ENCODE assay signal across 12 cellular contexts in genomic region chr19:54095136-54095858, GRCh38. TPM values are rescaled to one million over a fixed set of nuclear protein-coding genes. Genes with fewer than 3 reads are reported as not detected.
A peak's percentile ranks its signal among the peaks of the same experiment; 100 is the strongest.
DNase-seq lines count a peak whose midpoint lies in the region; ATAC-seq and TF ChIP-seq lines count a peak whose summit lies in the region.
"Had no signal": no experiment of that assay in that cellular context is flagged by ENCODE, and none has a peak within 500 bp of the region (broad histone marks: within the 10 kb centered on the region; RNA-seq: fewer than 3 reads in every experiment).

No MANE protein-coding gene starts in this region.

- peak overlapping the region in 4 of 8 donors; percentile 4 to 72 (median 50) for H3K4me3 Mint-ChIP-seq in CD4-positive, alpha-beta memory T cell

- DNase-seq in CD4-positive, alpha-beta memory T cell, result no peak
- DNase-seq in Peyer's patch, result no peak
- no peak for DNase-seq in ovary
- no peak for DNase-seq in COR-L47 (lab: John Stamatoyannopoulos, UW)
- no peak for DNase-seq in NCI-H1105 (lab: John Stamatoyannopoulos, UW)
- DNase-seq in HCEC 1CT, result no peak
- DNase-seq: NCI-H1048 had no signal

- no peak for TF ChIP-seq POLR2A in Peyer's patch (IDR thresholded peaks at IDR 0.05)
- TF ChIP-seq POLR2A in ovary (IDR thresholded peaks at IDR 0.05), result no peak

- POLR2A ChIA-PET in CD4-positive, alpha-beta memory T cell (lab: Charles Lee; ENCODE audit: partially characterized antibody), result interaction anchor here (0.6 to 6.2 kb wide), 6 partner anchors 9 to 95 kb away, joined by 3 to 49 read pairs (median 4); partner anchors contain the start of genes CNOT3, LENG1, MBOAT7 and PRPF31

- H3K4me1 Mint-ChIP-seq in CD4-positive, alpha-beta memory T cell, result peaks cover 5 to 20% (median 9%) of the 10 kb centered on the region in 4 donors

- H3K27me3 ChIP-seq in CD4-positive, alpha-beta memory T cell (ENCODE audit: insufficient read depth, low read length), result no peaks in the 10 kb centered on the region
- H3K27me3 ChIP-seq in Peyer's patch, result no peaks in the 10 kb centered on the region
- no peaks in the 10 kb centered on the region for H3K27me3 ChIP-seq in esophagus (ENCODE audit: control insufficient read depth in 1 of 2, insufficient read depth in 2 of 2, low read length in 2 of 2)
- H3K27me3 ChIP-seq in ovary, result no peaks in the 10 kb centered on the region

- CTCF ChIA-PET in CD4-positive, alpha-beta memory T cell (lab: Charles Lee; ENCODE audit: partially characterized antibody), result interaction anchor here (0.8 to 1.0 kb wide), 6 partner anchors 9 to 254 kb away, joined by 3 to 5 read pairs (median 4); partner anchors contain the start of genes PRPF31 and TFPT

- H3K9me3 ChIP-seq in CD4-positive, alpha-beta memory T cell (ENCODE audit: control insufficient read depth in 1 of 2, low read length in 2 of 2), result no peaks in the 10 kb centered on the region
- H3K9me3 ChIP-seq in Peyer's patch, result no peaks in the 10 kb centered on the region
- H3K9me3 ChIP-seq in esophagus (ENCODE audit: control insufficient read depth in 2 of 2, insufficient read depth in 1 of 2, low read depth in 1 of 2, low read length in 1 of 2), result no peaks in the 10 kb centered on the region
- H3K9me3 ChIP-seq in ovary, result peaks cover 0 to 3% of the 10 kb centered on the region in 2 donors
- H3K9me3 ChIP-seq: mucosa of descending colon had no signal

- H3K4me1 ChIP-seq in CD4-positive, alpha-beta memory T cell (ENCODE audit: insufficient read depth, low read length), result peaks cover 13% of the 10 kb centered on the region
- H3K4me1 ChIP-seq in Peyer's patch (peaks cover 0 to 13% (median 5%) of the 10 kb centered on the region in 4 donors), esophagus (ENCODE audit: control insufficient read depth in 2 of 2, insufficient read depth in 2 of 2, low read length in 1 of 2) (peaks cover 0 to 6% of the 10 kb centered on the region in 2 donors), ovary (ENCODE audit: insufficient read depth) (peaks cover 7% of the 10 kb centered on the region)

- no peak for TF ChIP-seq EP300 in ovary (IDR thresholded peaks at IDR 0.05)

- ATAC-seq in HG02759 (IDR thresholded peaks at IDR 0.05; ENCODE audit: unreplicated experiment), result no peak

- H3K9me3 Mint-ChIP-seq in CD4-positive, alpha-beta memory T cell, result peaks cover 0 to 2% (median 0%) of the 10 kb centered on the region in 8 donors

- H3K36me3 Mint-ChIP-seq in CD4-positive, alpha-beta memory T cell, result no peaks in the 10 kb centered on the region

- H3K27ac Mint-ChIP-seq in CD4-positive, alpha-beta memory T cell, result peak overlapping the region in 1 of 7 donors; percentile 66

- H3K36me3 ChIP-seq in CD4-positive, alpha-beta memory T cell (ENCODE audit: insufficient read depth, low read length), result no peaks in the 10 kb centered on the region
- H3K36me3 ChIP-seq in Peyer's patch (no peaks in the 10 kb centered on the region), esophagus (ENCODE audit: control insufficient read depth in 2 of 2, insufficient read depth in 2 of 2, low read length in 1 of 2) (no peaks in the 10 kb centered on the region), ovary (no peaks in the 10 kb centered on the region)

- H3K4me3 ChIP-seq in CD4-positive, alpha-beta memory T cell (ENCODE audit: low read length in 2 of 2), result peak overlapping the region in 1 of 2 donors; percentile 41
- H3K4me3 ChIP-seq in Peyer's patch (peak overlapping the region; percentile 27 to 59 (median 43)), esophagus (ENCODE audit: low read depth in 1 of 2, low read length in 2 of 2) (peak overlapping the region; percentile 27 to 46), ovary (peak overlapping the region; percentile 17)
- H3K4me3 ChIP-seq: mucosa of descending colon had no signal

- intact Hi-C loops in CD4-positive, alpha-beta memory T cell (cut with micrococcal nuclease), result no loop called here
- intact Hi-C loops in ovary (cut with DNase I), result no loop called here

- peak overlapping the region; percentile 29 for H3K27ac ChIP-seq in CD4-positive, alpha-beta memory T cell (ENCODE audit: low read depth, low read length)
- H3K27ac ChIP-seq in Peyer's patch (peak overlapping the region in 1 of 4 donors; percentile 58), esophagus (ENCODE audit: low read depth in 2 of 2, low read length in 1 of 2) (no peak overlapping the region), ovary (no peak overlapping the region)
- H3K27ac ChIP-seq: RWPE1 had no signal

- 73 to 74% methylated on average over 22 of the region's 22 CpGs for WGBS in esophagus, 2 donors
- 67 to 71% (median 70%) methylated on average over 22 of the region's 22 CpGs for WGBS in ovary, 3 donors

- TF ChIP-seq CTCF in Peyer's patch (IDR thresholded peaks at IDR 0.05) (no peak), ovary (IDR thresholded peaks at IDR 0.05) (no peak)

- H3K27me3 Mint-ChIP-seq in CD4-positive, alpha-beta memory T cell, result peaks cover 8% of the 10 kb centered on the region in 2 donors

RNA-seq across cellular contexts. Expression of gene OSCAR, which starts 5.3 kb away (rescaled TPM):
- total RNA-seq in CD4-positive, alpha-beta memory T cell, result 1 to 10 TPM in 1 of 2 experiments, under 1 TPM in 1; 0.64 to 1.1 TPM
- under 1 TPM in 1 of 2 donors, not detected in 1; 0.23 TPM for polyA plus RNA-seq in CD4-positive, alpha-beta memory T cell
- total RNA-seq in Peyer's patch (1 to 10 TPM in 1 of 4 donors, under 1 TPM in 1, not detected in 2; 0.70 to 1.7 TPM), ovary (1 to 10 TPM; 1.4 to 3.8 (median 2.1) TPM)
- polyA plus RNA-seq in esophagus (1 to 10 TPM in 1 of 2 donors, under 1 TPM in 1; 0.73 to 1.0 TPM), ovary (1 to 10 TPM; 1.1 to 1.4 TPM)
- total RNA-seq: G401 had no signal

RNA-seq across cellular contexts. Expression of gene NDUFA3, which starts 7.4 kb away (rescaled TPM):
- total RNA-seq in CD4-positive, alpha-beta memory T cell, result 100 to 1,000 TPM; 135 to 137 TPM
- polyA plus RNA-seq in CD4-positive, alpha-beta memory T cell, result 100 to 1,000 TPM; 374 to 440 TPM
- total RNA-seq in Peyer's patch (100 to 1,000 TPM in 1 of 4 donors, 10 to 100 TPM in 3; 40.6 to 156 (median 45.7) TPM), ovary (100 to 1,000 TPM in 3 of 7 donors, 10 to 100 TPM in 3, 1 to 10 TPM in 1; 6.2 to 110 (median 82.1) TPM)
- polyA plus RNA-seq in esophagus (100 to 1,000 TPM; 147 to 303 TPM), ovary (100 to 1,000 TPM in 1 of 2 donors, 10 to 100 TPM in 1; 58.3 to 110 TPM)

RNA-seq across cellular contexts. Expression of gene TARM1, which starts 14.1 kb away (rescaled TPM):
- total RNA-seq in CD4-positive, alpha-beta memory T cell, result not detected
- not detected for polyA plus RNA-seq in CD4-positive, alpha-beta memory T cell
- total RNA-seq in Peyer's patch (not detected), ovary (not detected)
- polyA plus RNA-seq in esophagus (not detected), ovary (not detected)
- total RNA-seq: G401, mucosa of descending colon had no signal

RNA-seq across cellular contexts. Expression of gene TFPT, which starts 20.2 kb away (rescaled TPM):
- total RNA-seq in CD4-positive, alpha-beta memory T cell, result 10 to 100 TPM; 17.2 to 19.0 TPM
- 10 to 100 TPM; 17.6 to 31.0 TPM for polyA plus RNA-seq in CD4-positive, alpha-beta memory T cell
- 10 to 100 TPM in 2 of 4 donors, 1 to 10 TPM in 2; 9.3 to 15.7 (median 10.6) TPM for total RNA-seq in Peyer's patch
- 10 to 100 TPM; 11.8 to 13.2 TPM for polyA plus RNA-seq in esophagus
- 10 to 100 TPM in 6 of 7 donors, 1 to 10 TPM in 1; 7.6 to 18.3 (median 12.8) TPM for total RNA-seq in ovary
- polyA plus RNA-seq in ovary, result 10 to 100 TPM in 1 of 2 donors, 1 to 10 TPM in 1; 2.4 to 14.1 TPM

RNA-seq across cellular contexts. Expression of gene PRPF31, which starts 20.3 kb away (rescaled TPM):
- total RNA-seq in CD4-positive, alpha-beta memory T cell, result 10 to 100 TPM; 77.6 to 80.0 TPM
- polyA plus RNA-seq in CD4-positive, alpha-beta memory T cell, result 10 to 100 TPM; 73.0 to 79.0 TPM
- total RNA-seq in Peyer's patch, result 10 to 100 TPM; 23.3 to 75.1 (median 41.4) TPM
- polyA plus RNA-seq in esophagus, result 10 to 100 TPM; 38.9 to 44.3 TPM
- total RNA-seq in ovary, result 10 to 100 TPM; 30.0 to 59.5 (median 48.8) TPM
- polyA plus RNA-seq in ovary, result 10 to 100 TPM; 51.1 to 62.2 TPM
